31 cellular contexts compared by ENCODE assay signal in genomic region chr6:701215-701614, GRCh38. TPM values are rescaled to one million over a fixed set of nuclear protein-coding genes. Genes with fewer than 3 reads are reported as not detected.
"Had no signal": no experiment of that assay in that cellular context is flagged by ENCODE, and none has a peak within 500 bp of the region (broad histone marks: within the 10 kb centered on the region; RNA-seq: fewer than 3 reads in every experiment).

No MANE protein-coding gene starts in this region.

- H3K36me3 ChIP-seq: brain microvascular endothelial cell, WERI-Rb-1 had no signal

- H3K4me1 Mint-ChIP-seq: central memory CD8-positive, alpha-beta T cell had no signal

- ATAC-seq: activated CD4-positive, alpha-beta T cell treated with anti-CD3 and anti-CD28 coated beads for 36 hours; activated T-cell treated with anti-CD3 and anti-CD28 coated beads, Interleukin-2, amount 50 U/mL, for 4 hours; activated T-helper 17 cell treated with anti-CD3 and anti-CD28 coated beads, Interleukin-2, amount 50 U/mL, for 72 hours; esophagus mucosa had no signal

- FAIRE-seq: astrocyte, bronchial epithelial cell, frontal cortex had no signal

- H3K27me3 ChIP-seq: brain microvascular endothelial cell, dorsolateral prefrontal cortex had no signal

- DNase-seq: activated CD4-positive, alpha-beta memory T cell treated with anti-CD3 and anti-CD28 coated beads, Interleukin-2, amount 10 ng/mL, durations not matched to agents 7 days and 5 days; activated CD4-positive, alpha-beta T cell treated with anti-CD3 and anti-CD28 coated beads for 36 hours; activated CD4-positive, alpha-beta T cell treated with anti-CD3 and anti-CD28 coated beads, Interleukin-2, amount 10 ng/mL, durations not matched to agents 24 days and 14 days; activated CD4-positive, CD25-positive, alpha-beta regulatory T cell; activated CD4-positive, CD25-positive, alpha-beta regulatory T cell treated with anti-CD3 and anti-CD28 coated beads, Interleukin-2, amount 50 U/mL, for 72 hours; activated CD8-positive, alpha-beta memory T cell treated with anti-CD3 and anti-CD28 coated beads, Interleukin-2, amount 50 U/mL, for 48 hours; activated effector memory CD4-positive, alpha-beta T cell treated with Interleukin-2 at 50 U/mL for 16 hours; activated gamma-delta T cell treated with Interleukin-2 at 50 U/mL for 16 hours; activated naive CD4-positive, alpha-beta T cell treated with anti-CD3 and anti-CD28 coated beads, Interleukin-2, amount 50 U/mL, for 16 hours; activated naive CD4-positive, alpha-beta T cell treated with Interleukin-2 at 50 U/mL for 16 hours; activated T-cell treated with anti-CD3 and anti-CD28 coated beads, Interleukin-2, amount 50 U/mL, for 4 hours; amniotic stem cell; anterior cingulate cortex; brain microvascular endothelial cell; dorsolateral prefrontal cortex; effector memory CD4-positive, alpha-beta T cell; endodermal cell; foreskin fibroblast; head of caudate nucleus; T-helper 9 cell; WERI-Rb-1 had no signal

- H3K27ac Mint-ChIP-seq: activated CD4-positive, alpha-beta memory T cell treated with anti-CD3 and anti-CD28 coated beads, Interleukin-2, amount 10 ng/mL, durations not matched to agents 7 days and 5 days; activated CD4-positive, alpha-beta T cell treated with anti-CD3 and anti-CD28 coated beads for 36 hours; activated CD4-positive, alpha-beta T cell treated with anti-CD3 and anti-CD28 coated beads, Interleukin-2, amount 10 ng/mL, durations not matched to agents 24 days and 14 days; activated naive CD8-positive, alpha-beta T cell; activated T-helper 17 cell treated with anti-CD3 and anti-CD28 coated beads, Interleukin-2, amount 50 U/mL, for 72 hours; dendritic cell treated with granulocyte-macrophage colony-stimulating factor and Interleukin-4, amounts not matched to agents 40 ng/mL and 50 ng/mL, for 4 days; endodermal cell had no signal

- H3K9me3 Mint-ChIP-seq: activated CD4-positive, alpha-beta memory T cell treated with anti-CD3 and anti-CD28 coated beads, Interleukin-2, amount 10 ng/mL, durations not matched to agents 7 days and 5 days; activated CD4-positive, alpha-beta T cell treated with anti-CD3 and anti-CD28 coated beads, Interleukin-2, amount 10 ng/mL, durations not matched to agents 24 days and 14 days; activated T-cell treated with anti-CD3 and anti-CD28 coated beads, Interleukin-2, amount 50 U/mL, for 4 hours; activated T-helper 17 cell treated with anti-CD3 and anti-CD28 coated beads, Interleukin-2, amount 50 U/mL, for 72 hours; central memory CD8-positive, alpha-beta T cell; dendritic cell treated with granulocyte-macrophage colony-stimulating factor and Interleukin-4, amounts not matched to agents 40 ng/mL and 50 ng/mL, for 4 days; endodermal cell had no signal

- H3K27me3 Mint-ChIP-seq: activated T-helper 17 cell treated with anti-CD3 and anti-CD28 coated beads, Interleukin-2, amount 50 U/mL, for 72 hours; central memory CD8-positive, alpha-beta T cell had no signal

- H3K36me3 Mint-ChIP-seq: activated naive CD8-positive, alpha-beta T cell had no signal

- H3K4me3 Mint-ChIP-seq: activated CD4-positive, alpha-beta memory T cell treated with anti-CD3 and anti-CD28 coated beads, Interleukin-2, amount 10 ng/mL, durations not matched to agents 7 days and 5 days; activated CD4-positive, alpha-beta T cell treated with anti-CD3 and anti-CD28 coated beads for 36 hours; activated CD4-positive, alpha-beta T cell treated with anti-CD3 and anti-CD28 coated beads, Interleukin-2, amount 10 ng/mL, durations not matched to agents 24 days and 14 days; activated naive CD8-positive, alpha-beta T cell; activated T-cell treated with anti-CD3 and anti-CD28 coated beads, Interleukin-2, amount 50 U/mL, for 4 hours; activated T-helper 17 cell treated with anti-CD3 and anti-CD28 coated beads, Interleukin-2, amount 50 U/mL, for 72 hours; central memory CD8-positive, alpha-beta T cell; dendritic cell treated with granulocyte-macrophage colony-stimulating factor and Interleukin-4, amounts not matched to agents 40 ng/mL and 50 ng/mL, for 4 days; endodermal cell had no signal

- H3K27ac ChIP-seq: brain microvascular endothelial cell, coronary artery, dorsolateral prefrontal cortex, WERI-Rb-1 had no signal

- H3K4me3 ChIP-seq: coronary artery, dorsolateral prefrontal cortex had no signal

RNA-seq across cellular contexts. Expression of gene HUS1B, which starts 44.3 kb away (rescaled TPM):
- total RNA-seq: epithelial cell of proximal tubule had no signal
